ENCODE assay signal across 7 cellular contexts in genomic region chr1:234373938-234374240, GRCh38. TPM values are rescaled to one million over a fixed set of nuclear protein-coding genes. Genes with fewer than 3 reads are reported as not detected.
DNase-seq lines count a peak whose midpoint lies in the region; ATAC-seq, FAIRE-seq and TF ChIP-seq lines count a peak whose summit lies in the region.

No MANE protein-coding gene starts in this region.

- peak overlapping the region; percentile 99 for H3K27ac Mint-ChIP-seq in activated naive CD8-positive, alpha-beta T cell treated with anti-CD3 and anti-CD28 coated beads, Interleukin-2, amount 10 ng/mL, durations not matched to agents 7 days and 5 days

- H3K27me3 Mint-ChIP-seq in activated naive CD8-positive, alpha-beta T cell treated with anti-CD3 and anti-CD28 coated beads, Interleukin-2, amount 10 ng/mL, durations not matched to agents 7 days and 5 days: no peaks in the 10 kb centered on the region

- H3K9me3 ChIP-seq in keratinocyte (ENCODE audit: control insufficient read depth, low read depth, low read length): no peaks in the 10 kb centered on the region

- FAIRE-seq in keratinocyte (lab: Jason Lieb, UNC): no peak

- peak overlapping the region; percentile 93 for H3K4me2 ChIP-seq in keratinocyte (ENCODE audit: control insufficient read depth, extremely low read depth, insufficient read depth, low read depth, low read length)

- peak overlapping the region; percentile 97 for H3K27ac ChIP-seq in keratinocyte (ENCODE audit: control insufficient read depth, insufficient read depth, low read length)
- peak overlapping the region; percentile 91 for H3K27ac ChIP-seq in temporal lobe (ENCODE audit: low read depth, low read length)

- H3K4me1 ChIP-seq in keratinocyte (ENCODE audit: control insufficient read depth, extremely low read depth, insufficient read depth, low read length): peaks cover 30% of the 10 kb centered on the region

- DNase-seq in activated naive CD8-positive, alpha-beta T cell treated with anti-CD3 and anti-CD28 coated beads, Interleukin-2, amount 10 ng/mL, durations not matched to agents 7 days and 5 days: no peak
- DNase-seq in keratinocyte (ENCODE audit: low read depth, low spot score): no peak
- DNase-seq in NCI-H1417 (lab: John Stamatoyannopoulos, UW): no peak
- no peak for DNase-seq in SHP77 (lab: John Stamatoyannopoulos, UW)

- H3K4me3 ChIP-seq in keratinocyte (ENCODE audit: control insufficient read depth in 2 of 3, extremely low read depth in 1 of 3, insufficient read depth in 2 of 3, low read depth in 1 of 3, low read length in 3 of 3): peak overlapping the region; percentile 57 to 82 (median 67)

- peaks cover 3% of the 10 kb centered on the region for H3K9me3 Mint-ChIP-seq in activated naive CD8-positive, alpha-beta T cell treated with anti-CD3 and anti-CD28 coated beads, Interleukin-2, amount 10 ng/mL, durations not matched to agents 7 days and 5 days

- peaks cover 12 to 19% of the 10 kb centered on the region in 2 experiments for H3K36me3 ChIP-seq in keratinocyte (ENCODE audit: control insufficient read depth in 2 of 2, extremely low read depth in 1 of 2, insufficient read depth in 2 of 2, low read length in 2 of 2)

- TF ChIP-seq CTCF in keratinocyte (optimal IDR thresholded peaks at IDR 0.05 in 1 of 3, IDR thresholded peaks at IDR 0.05 in 1 of 3, conservative IDR thresholded peaks at IDR 0.05 in 1 of 3; ENCODE audit: extremely low read depth in 1 of 3, insufficient read depth in 2 of 3, low read length in 3 of 3): no peak

- POLR2A ChIA-PET in activated naive CD8-positive, alpha-beta T cell treated with anti-CD3 and anti-CD28 coated beads, Interleukin-2, amount 10 ng/mL, durations not matched to agents 7 days and 5 days (lab: Charles Lee): interaction anchor here (0.5 to 2.8 kb wide), 11 partner anchors 9 to 259 kb away, joined by 3 to 17 read pairs (median 4); partner anchors contain the start of genes IRF2BP2 and TARBP1

- dilution Hi-C loops in keratinocyte (cut with MboI; ENCODE audit: extremely low pct_ligation_motif_present, low sequenced_read_pairs): no loop called here

- peaks cover 33% of the 10 kb centered on the region for H3K36me3 Mint-ChIP-seq in activated naive CD8-positive, alpha-beta T cell treated with anti-CD3 and anti-CD28 coated beads, Interleukin-2, amount 10 ng/mL, durations not matched to agents 7 days and 5 days

- no peaks in the 10 kb centered on the region for H4K20me1 ChIP-seq in keratinocyte (ENCODE audit: control insufficient read depth, extremely low read depth, insufficient read depth, low read length)

- ATAC-seq in GM19043 (IDR thresholded peaks at IDR 0.05; ENCODE audit: low read depth, unreplicated experiment): peak; percentile 3
- peak; percentile 26 for ATAC-seq in HG03045 (IDR thresholded peaks at IDR 0.05; ENCODE audit: unreplicated experiment)
- peak; percentile 32 for ATAC-seq in activated naive CD8-positive, alpha-beta T cell treated with anti-CD3 and anti-CD28 coated beads, Interleukin-2, amount 10 ng/mL, durations not matched to agents 7 days and 5 days (ENCODE audit: low read depth)

- peaks cover 28% of the 10 kb centered on the region for H3K79me2 ChIP-seq in keratinocyte (ENCODE audit: control insufficient read depth, insufficient read depth, low read length)

- H3K9ac ChIP-seq in keratinocyte (ENCODE audit: control insufficient read depth, extremely low read depth, insufficient read depth, low read length): peak overlapping the region; percentile 87

- peak overlapping the region; percentile 88 for H2AFZ ChIP-seq in keratinocyte (ENCODE audit: control insufficient read depth, low read length)

- H3K4me3 Mint-ChIP-seq in activated naive CD8-positive, alpha-beta T cell treated with anti-CD3 and anti-CD28 coated beads, Interleukin-2, amount 10 ng/mL, durations not matched to agents 7 days and 5 days: peak overlapping the region; percentile 95

- H3K9me1 ChIP-seq in keratinocyte (ENCODE audit: control insufficient read depth, extremely low read depth, insufficient read depth, low read length): no peaks in the 10 kb centered on the region

- no peaks in the 10 kb centered on the region for H3K27me3 ChIP-seq in keratinocyte (ENCODE audit: control insufficient read depth, extremely low read depth, insufficient read depth, low read length)

- peaks cover 36% of the 10 kb centered on the region for H3K4me1 Mint-ChIP-seq in activated naive CD8-positive, alpha-beta T cell treated with anti-CD3 and anti-CD28 coated beads, Interleukin-2, amount 10 ng/mL, durations not matched to agents 7 days and 5 days

RNA-seq across cellular contexts. Expression of gene COA6, which starts 0.6 kb away (rescaled TPM):
- 10 to 100 TPM; 27.6 to 32.0 TPM for total RNA-seq in activated naive CD8-positive, alpha-beta T cell treated with anti-CD3 and anti-CD28 coated beads, Interleukin-2, amount 10 ng/mL, durations not matched to agents 7 days and 5 days
- polyA plus RNA-seq in keratinocyte: 24.2 to 36.0 TPM (median 24.3 TPM) in 3 replicates
- 25.3 TPM for polyA plus RNA-seq in keratinocyte (2011; ENCODE audit: low read depth)
- polyA plus RNA-seq in keratinocyte (2011; cell fraction: cytosol; rRNA removed): 22.8 and 30.1 TPM in 2 replicates
- 8.4 and 13.8 TPM in 2 replicates for polyA plus RNA-seq in keratinocyte (2011; cell fraction: nucleus; rRNA removed)
- polyA plus RNA-seq in keratinocyte (2012; ENCODE audit: low replicate concordance): 42.6 and 52.1 TPM in 2 replicates
- 2.9 to 5.0 TPM (median 3.8 TPM) in 3 replicates for polyA minus RNA-seq in keratinocyte
- 30.9 TPM for polyA minus RNA-seq in keratinocyte (2011; cell fraction: cytosol; rRNA and poly(A)+ RNA removed)
- polyA minus RNA-seq in keratinocyte (2011; cell fraction: nucleus; rRNA and poly(A)+ RNA removed): 2.4 and 4.3 TPM in 2 replicates
- 10.1 TPM for total RNA-seq in temporal lobe
